ENCODE assay signal across 26 cellular contexts in genomic region chr17:67113481-67113880, GRCh38.
"Had no signal": no experiment of that assay in that cellular context is flagged by ENCODE, and none has a peak within 500 bp of the region (broad histone marks: within the 10 kb centered on the region; RNA-seq: fewer than 3 reads in every experiment).

No MANE protein-coding gene starts in this region.

- ATAC-seq: effector memory CD8-positive, alpha-beta T cell; foreskin keratinocyte; gastroesophageal sphincter; heart left ventricle; left cardiac atrium; left lung; left ventricle myocardium superior; lower lobe of right lung; naive thymus-derived CD4-positive, alpha-beta T cell had no signal

- H3K4me1 Mint-ChIP-seq: mesothelial cell of epicardium had no signal

- H3K27me3 Mint-ChIP-seq: dendritic cell treated with granulocyte-macrophage colony-stimulating factor and Interleukin-4, amounts not matched to agents 40 ng/mL and 50 ng/mL, for 4 days; effector memory CD8-positive, alpha-beta T cell; naive thymus-derived CD4-positive, alpha-beta T cell had no signal

- FAIRE-seq: endometrium, frontal cortex, kidney had no signal

- H3K4me3 ChIP-seq: colonic mucosa, esophagus muscularis mucosa, gastroesophageal sphincter, heart left ventricle, hepatocyte, left lung, lower lobe of right lung had no signal

- H3K27me3 ChIP-seq: colonic mucosa, esophagus muscularis mucosa, foreskin keratinocyte, gastroesophageal sphincter, heart left ventricle, hepatocyte, left lung had no signal

- DNase-seq: colonic mucosa; cortex of kidney; effector CD8-positive, alpha-beta T cell; effector memory CD8-positive, alpha-beta T cell; endodermal cell; foreskin keratinocyte; heart left ventricle; hypothalamus; immature natural killer cell; islet precursor cell; kidney; kidney glomerular epithelial cell; left cardiac atrium; left lung; left ventricle myocardium superior; lower lobe of right lung; mesenchymal stem cell; naive thymus-derived CD4-positive, alpha-beta T cell had no signal

- H3K4me3 Mint-ChIP-seq: dendritic cell treated with granulocyte-macrophage colony-stimulating factor and Interleukin-4, amounts not matched to agents 40 ng/mL and 50 ng/mL, for 4 days; effector memory CD8-positive, alpha-beta T cell; endodermal cell; immature natural killer cell; mesothelial cell of epicardium; naive thymus-derived CD4-positive, alpha-beta T cell had no signal

- H3K27ac ChIP-seq: colonic mucosa, epithelial cell of prostate, esophagus muscularis mucosa, foreskin keratinocyte, gastroesophageal sphincter, heart left ventricle, hepatocyte, left lung, lower lobe of right lung had no signal

- H3K27ac Mint-ChIP-seq: dendritic cell treated with granulocyte-macrophage colony-stimulating factor and Interleukin-4, amounts not matched to agents 40 ng/mL and 50 ng/mL, for 4 days; endodermal cell; mesothelial cell of epicardium had no signal

- H3K9me3 ChIP-seq: colonic mucosa had no signal
